ENCODE assay signal across 1 cellular context in genomic region chr3:48552111-48552911, GRCh38.
TF ChIP-seq lines count a peak whose summit lies in the region.

No MANE protein-coding gene starts in this region.

TF ChIP-seq in GM12878, 131 proteins besides CTCF, POLR2A, EP300 and RAD21:
- no peak for TF ChIP-seq ATF3 (IDR thresholded peaks at IDR 0.05; ENCODE audit: borderline replicate concordance, extremely low read depth, low read depth, low read length)
- no peak for TF ChIP-seq BACH1 (IDR thresholded peaks at IDR 0.05; ENCODE audit: borderline replicate concordance)
- TF ChIP-seq STAT3 (IDR thresholded peaks at IDR 0.05; ENCODE audit: low read depth, low read length) = no peak
- no peak for TF ChIP-seq SRF (IDR thresholded peaks at IDR 0.05; ENCODE audit: low read depth in 2 of 2, low read length in 2 of 2)
- no peak for TF ChIP-seq NR2C1 (IDR thresholded peaks at IDR 0.05)
- no peak for TF ChIP-seq SKIL (IDR thresholded peaks at IDR 0.05; ENCODE audit: low read depth, poor library complexity, severe bottlenecking)
- no peak for TF ChIP-seq RUNX3 (IDR thresholded peaks at IDR 0.05; ENCODE audit: low read length)
- no peak for TF ChIP-seq SMARCA5 (IDR thresholded peaks at IDR 0.05)
- no peak for TF ChIP-seq ASH2L (IDR thresholded peaks at IDR 0.05; ENCODE audit: borderline replicate concordance, low read depth)
- no peak for TF ChIP-seq EZH2 (IDR thresholded peaks at IDR 0.05; ENCODE audit: borderline replicate concordance, control insufficient read depth, low read depth, low read length)
- no peak for TF ChIP-seq USF2 (IDR thresholded peaks at IDR 0.05; ENCODE audit: borderline replicate concordance, low read depth, low read length)
- no peak for TF ChIP-seq IRF5 (IDR thresholded peaks at IDR 0.05; ENCODE audit: borderline replicate concordance)
TF ChIP-seq in GM12878: peak in this region for 0.
